In genomic region chr6:20403766-20404640, GRCh38 we compare ENCODE assay signal across 8 cellular contexts. TPM values are rescaled to one million over a fixed set of nuclear protein-coding genes. Genes with fewer than 3 reads are reported as not detected.
DNase-seq lines count a peak whose midpoint lies in the region; ATAC-seq and TF ChIP-seq lines count a peak whose summit lies in the region.

No MANE protein-coding gene starts in this region.

- POLR2A ChIA-PET in Caco-2 (lab: Charles Lee): interaction anchor here (0.6 to 0.8 kb wide), 5 partner anchors 30 to 1547 kb away, joined by 4 to 9 read pairs (median 6); partner anchors contain the start of gene CDKAL1
- POLR2A ChIA-PET in activated CD4-positive, alpha-beta T cell treated with anti-CD3 and anti-CD28 coated beads, Interleukin-2, amount 10 ng/mL, durations not matched to agents 7 days and 5 days (lab: Charles Lee): interaction anchor here (0.5 to 3.6 kb wide), 4 partner anchors 10 to 308 kb away, joined by 3 to 30 read pairs (median 3); no protein-coding TSS in a partner anchor

- H3K9me3 ChIP-seq in Caco-2: no peaks in the 10 kb centered on the region

- intact Hi-C loops in Caco-2 (cut with micrococcal nuclease; ENCODE audit: unreplicated experiment): loop anchor here (1.0 kb wide), 1 partner anchor 124 kb away; no protein-coding TSS in a partner anchor
- intact Hi-C loops in dendritic cell treated with granulocyte-macrophage colony-stimulating factor and Interleukin-4, amounts not matched to agents 40 ng/mL and 50 ng/mL, for 4 days (cut with micrococcal nuclease): loop anchor here (2.0 to 5.0 kb wide), 7 partner anchors 58 to 1193 kb away; partner anchors contain the start of genes CDKAL1 and MBOAT1

- CTCF ChIA-PET in Caco-2 (lab: Charles Lee): interaction anchor here (0.6 to 1.3 kb wide), 14 partner anchors 9 to 276 kb away, joined by 3 to 9 read pairs (median 6); no protein-coding TSS in a partner anchor
- CTCF ChIA-PET in activated CD4-positive, alpha-beta T cell treated with anti-CD3 and anti-CD28 coated beads, Interleukin-2, amount 10 ng/mL, durations not matched to agents 7 days and 5 days (lab: Charles Lee): interaction anchor here (0.6 to 2.1 kb wide), 21 partner anchors 9 to 206 kb away, joined by 3 to 14 read pairs (median 5); no protein-coding TSS in a partner anchor

- no TSS peak for BruUV-seq in Caco-2 (replicated peaks; lab: Mats Ljungman, UMichigan)

- no peaks in the 10 kb centered on the region for H3K36me3 ChIP-seq in Caco-2 (ENCODE audit: control insufficient read depth, insufficient read depth, low read length)

- peaks cover 7% of the 10 kb centered on the region for H3K4me1 ChIP-seq in Caco-2

- ATAC-seq in HG02571 (IDR thresholded peaks at IDR 0.05; ENCODE audit: unreplicated experiment): peak; percentile 6

- H3K27me3 Mint-ChIP-seq in Caco-2 (ENCODE audit: insufficient read depth, unreplicated experiment): no peaks in the 10 kb centered on the region
- no peaks in the 10 kb centered on the region for H3K27me3 Mint-ChIP-seq in activated CD4-positive, alpha-beta T cell treated with anti-CD3 and anti-CD28 coated beads, Interleukin-2, amount 10 ng/mL, durations not matched to agents 7 days and 5 days
- H3K27me3 Mint-ChIP-seq in dendritic cell treated with granulocyte-macrophage colony-stimulating factor and Interleukin-4, amounts not matched to agents 40 ng/mL and 50 ng/mL, for 4 days: no peaks in the 10 kb centered on the region
- no peaks in the 10 kb centered on the region for H3K27me3 Mint-ChIP-seq in mesothelial cell of epicardium (ENCODE audit: low read depth)

- H3K4me3 ChIP-seq in Caco-2 (ENCODE audit: low read depth, low read length): peak overlapping the region; percentile 91

- H3K4me1 Mint-ChIP-seq in Caco-2 (ENCODE audit: low read depth, unreplicated experiment): no peaks in the 10 kb centered on the region
- peaks cover 65% of the 10 kb centered on the region for H3K4me1 Mint-ChIP-seq in activated CD4-positive, alpha-beta T cell treated with anti-CD3 and anti-CD28 coated beads, Interleukin-2, amount 10 ng/mL, durations not matched to agents 7 days and 5 days
- H3K4me1 Mint-ChIP-seq in dendritic cell treated with granulocyte-macrophage colony-stimulating factor and Interleukin-4, amounts not matched to agents 40 ng/mL and 50 ng/mL, for 4 days (ENCODE audit: low read depth): peaks cover 32% of the 10 kb centered on the region
- peaks cover 17% of the 10 kb centered on the region for H3K4me1 Mint-ChIP-seq in mesothelial cell of epicardium

- TF ChIP-seq CTCF in Caco-2 (IDR thresholded peaks at IDR 0.05; ENCODE audit: insufficient read depth in 1 of 2, low read depth in 1 of 2, low read length in 1 of 2, severe bottlenecking in 1 of 2, unreplicated experiment in 1 of 2): no peak
- TF ChIP-seq CTCF in mesothelial cell of epicardium (IDR thresholded peaks at IDR 0.05; ENCODE audit: unreplicated experiment): no peak

- peak; percentile 11 to 35 for DNase-seq in Caco-2
- peak; percentile 41 for DNase-seq in NCI-H2196 (lab: John Stamatoyannopoulos, UW; ENCODE audit: unreplicated experiment)
- DNase-seq in activated CD4-positive, alpha-beta T cell treated with anti-CD3 and anti-CD28 coated beads, Interleukin-2, amount 10 ng/mL, durations not matched to agents 7 days and 5 days: peak; percentile 72
- DNase-seq in mesothelial cell of epicardium (ENCODE audit: low spot score in 2 of 2, unreplicated experiment in 2 of 2): peak in 1 of 2 experiments; percentile 55
- peak; percentile 39 to 52 for DNase-seq in stimulated activated CD8-positive, alpha-beta memory T cell treated with anti-CD3 and anti-CD28 coated beads, Interleukin-7, amount 100 ng/mL, for 1 hour (ENCODE audit: low read depth in 2 of 2)
- DNase-seq in NCI-H774 (lab: John Stamatoyannopoulos, UW): no peak

- no peaks in the 10 kb centered on the region for H3K27me3 ChIP-seq in Caco-2 (replicated peaks; ENCODE audit: control insufficient read depth, insufficient read depth, low read length)

- H3K4me3 Mint-ChIP-seq in Caco-2 (ENCODE audit: unreplicated experiment) (peak overlapping the region; percentile 91), mesothelial cell of epicardium (peak overlapping the region; percentile 98)
- H3K4me3 Mint-ChIP-seq in activated CD4-positive, alpha-beta T cell treated with anti-CD3 and anti-CD28 coated beads, Interleukin-2, amount 10 ng/mL, durations not matched to agents 7 days and 5 days: peak overlapping the region; percentile 90
- peak overlapping the region; percentile 93 for H3K4me3 Mint-ChIP-seq in dendritic cell treated with granulocyte-macrophage colony-stimulating factor and Interleukin-4, amounts not matched to agents 40 ng/mL and 50 ng/mL, for 4 days

- H3K27ac Mint-ChIP-seq in Caco-2 (ENCODE audit: unreplicated experiment) (peak overlapping the region; percentile 82), mesothelial cell of epicardium (peak overlapping the region; percentile 98)
- H3K27ac Mint-ChIP-seq in activated CD4-positive, alpha-beta T cell treated with anti-CD3 and anti-CD28 coated beads, Interleukin-2, amount 10 ng/mL, durations not matched to agents 7 days and 5 days: peak overlapping the region; percentile 94
- H3K27ac Mint-ChIP-seq in dendritic cell treated with granulocyte-macrophage colony-stimulating factor and Interleukin-4, amounts not matched to agents 40 ng/mL and 50 ng/mL, for 4 days: peak overlapping the region; percentile 99

- peaks cover 31% of the 10 kb centered on the region for H3K36me3 Mint-ChIP-seq in Caco-2 (ENCODE audit: insufficient read depth, unreplicated experiment)
- peaks cover 34% of the 10 kb centered on the region for H3K36me3 Mint-ChIP-seq in activated CD4-positive, alpha-beta T cell treated with anti-CD3 and anti-CD28 coated beads, Interleukin-2, amount 10 ng/mL, durations not matched to agents 7 days and 5 days (ENCODE audit: low read depth)
- H3K36me3 Mint-ChIP-seq in dendritic cell treated with granulocyte-macrophage colony-stimulating factor and Interleukin-4, amounts not matched to agents 40 ng/mL and 50 ng/mL, for 4 days (ENCODE audit: low read depth): peaks cover 31% of the 10 kb centered on the region
- peaks cover 4% of the 10 kb centered on the region for H3K36me3 Mint-ChIP-seq in mesothelial cell of epicardium

- no peaks in the 10 kb centered on the region for H3K9me3 Mint-ChIP-seq in Caco-2 (ENCODE audit: unreplicated experiment)
- no peaks in the 10 kb centered on the region for H3K9me3 Mint-ChIP-seq in activated CD4-positive, alpha-beta T cell treated with anti-CD3 and anti-CD28 coated beads, Interleukin-2, amount 10 ng/mL, durations not matched to agents 7 days and 5 days
- H3K9me3 Mint-ChIP-seq in dendritic cell treated with granulocyte-macrophage colony-stimulating factor and Interleukin-4, amounts not matched to agents 40 ng/mL and 50 ng/mL, for 4 days: no peaks in the 10 kb centered on the region
- H3K9me3 Mint-ChIP-seq in mesothelial cell of epicardium: no peaks in the 10 kb centered on the region

RNA-seq across cellular contexts. Expression of gene E2F3, which starts 2.3 kb away (rescaled TPM):
- 15.4 and 16.3 TPM in 2 replicates for total RNA-seq in Caco-2 (2022)
- 10 to 100 TPM; 30.9 to 33.9 TPM for total RNA-seq in activated CD4-positive, alpha-beta T cell treated with anti-CD3 and anti-CD28 coated beads, Interleukin-2, amount 10 ng/mL, durations not matched to agents 7 days and 5 days
- 24.2 to 24.7 TPM (median 24.4 TPM) in 3 replicates for total RNA-seq in mesothelial cell of epicardium
